In genomic region chr1:170929412-170929834, GRCh38 we compare ENCODE assay signal across 11 cellular contexts. TPM values are rescaled to one million over a fixed set of nuclear protein-coding genes. Genes with fewer than 3 reads are reported as not detected.
DNase-seq lines count a peak whose midpoint lies in the region; ATAC-seq and TF ChIP-seq lines count a peak whose summit lies in the region.
"Had no signal": no experiment of that assay in that cellular context is flagged by ENCODE, and none has a peak within 500 bp of the region (broad histone marks: within the 10 kb centered on the region; RNA-seq: fewer than 3 reads in every experiment).

No MANE protein-coding gene starts in this region.

- TF ChIP-seq CTCF in body of pancreas (IDR thresholded peaks at IDR 0.05) (no peak), tibial nerve (IDR thresholded peaks at IDR 0.05) (no peak), Peyer's patch (IDR thresholded peaks at IDR 0.05) (no peak)

- ATAC-seq in HG03159 (IDR thresholded peaks at IDR 0.05; ENCODE audit: unreplicated experiment), result peak; percentile 23
- ATAC-seq in body of pancreas, result peak; percentile 15
- no peak for ATAC-seq in right cardiac atrium
- ATAC-seq in HG03108 (IDR thresholded peaks at IDR 0.05; ENCODE audit: unreplicated experiment), result no peak
- no peak for ATAC-seq in GM21528 (IDR thresholded peaks at IDR 0.05; ENCODE audit: low FRiP score, unreplicated experiment)

- no peak overlapping the region for H3K4me3 ChIP-seq in body of pancreas
- no peak overlapping the region for H3K4me3 ChIP-seq in right cardiac atrium (ENCODE audit: low read length)
- peak overlapping the region in 1 of 4 donors; percentile 26 for H3K4me3 ChIP-seq in tibial nerve
- no peak overlapping the region for H3K4me3 ChIP-seq in Peyer's patch

- 31% methylated on average over 4 of the region's 4 CpGs for WGBS in body of pancreas, 2 donors
- WGBS in right cardiac atrium, result 36% methylated on average over 4 of the region's 4 CpGs
- 23 to 27% methylated on average over 4 of the region's 4 CpGs for WGBS in tibial nerve, 2 donors

- TF ChIP-seq POLR2A in body of pancreas (IDR thresholded peaks at IDR 0.05) (no peak), tibial nerve (IDR thresholded peaks at IDR 0.05) (no peak), Peyer's patch (IDR thresholded peaks at IDR 0.05) (no peak)

- DNase-seq in body of pancreas, result no peak
- DNase-seq in right cardiac atrium, result no peak
- no peak for DNase-seq in tibial nerve (ENCODE audit: low spot score in 2 of 2)
- no peak for DNase-seq in Peyer's patch
- DNase-seq: stimulated activated CD4-positive, alpha-beta T cell treated with anti-CD3 and anti-CD28 coated beads, Interleukin-1b, Interleukin-23, amount 100 ng/mL, for 48 hours had no signal

- H3K9me3 ChIP-seq in body of pancreas, result no peaks in the 10 kb centered on the region
- no peaks in the 10 kb centered on the region for H3K9me3 ChIP-seq in right cardiac atrium (ENCODE audit: control insufficient read depth, low read length)
- H3K9me3 ChIP-seq in tibial nerve, result no peaks in the 10 kb centered on the region
- no peaks in the 10 kb centered on the region for H3K9me3 ChIP-seq in Peyer's patch

- H3K27me3 ChIP-seq in body of pancreas (no peaks in the 10 kb centered on the region), right cardiac atrium (ENCODE audit: control insufficient read depth, insufficient read depth) (no peaks in the 10 kb centered on the region), tibial nerve (no peaks in the 10 kb centered on the region), Peyer's patch (no peaks in the 10 kb centered on the region)

- no peak for TF ChIP-seq EP300 in tibial nerve (IDR thresholded peaks at IDR 0.05)

- H3K4me1 ChIP-seq in body of pancreas, result no peaks in the 10 kb centered on the region
- H3K4me1 ChIP-seq in right cardiac atrium (ENCODE audit: control insufficient read depth, insufficient read depth, low read length), result peaks cover 3% of the 10 kb centered on the region
- H3K4me1 ChIP-seq in tibial nerve, result peaks cover 0 to 25% (median 0%) of the 10 kb centered on the region in 4 donors
- no peaks in the 10 kb centered on the region for H3K4me1 ChIP-seq in Peyer's patch

- H3K36me3 ChIP-seq in body of pancreas (replicated peaks in 1 of 2; ENCODE audit: insufficient read depth in 1 of 2, low read depth in 2 of 2) (no peaks in the 10 kb centered on the region), tibial nerve (no peaks in the 10 kb centered on the region), Peyer's patch (no peaks in the 10 kb centered on the region)

- intact Hi-C loops in body of pancreas (cut with DNase I), result no loop called here
- intact Hi-C loops in right cardiac atrium (cut with DNase I), result no loop called here

- H3K27ac ChIP-seq in body of pancreas, result no peak overlapping the region
- H3K27ac ChIP-seq in right cardiac atrium (ENCODE audit: low read length), result peak overlapping the region; percentile 52
- H3K27ac ChIP-seq in tibial nerve, result peak overlapping the region in 3 of 4 donors; percentile 29 to 70 (median 63)
- no peak overlapping the region for H3K27ac ChIP-seq in Peyer's patch

RNA-seq across cellular contexts. Expression of gene MROH9, which starts 5.9 kb away (rescaled TPM):
- total RNA-seq in body of pancreas (not detected), right cardiac atrium (under 1 TPM in 1 of 4 donors, not detected in 3; 0.06 TPM), tibial nerve (1 to 10 TPM in 1 of 4 donors, not detected in 3; 3.9 TPM), Peyer's patch (not detected)
- polyA plus RNA-seq in right cardiac atrium, result not detected
- total RNA-seq: activated CD4-positive, alpha-beta T cell treated with anti-CD3 and anti-CD28 coated beads, Interleukin-2, amount 10 ng/mL, durations not matched to agents 24 days and 14 days; activated naive CD4-positive, alpha-beta T cell treated with anti-CD3 and anti-CD28 coated beads, Interleukin-2, amount 50 U/mL, for 72 hours; naive thymus-derived CD8-positive, alpha-beta T cell had no signal
- polyA plus RNA-seq: naive thymus-derived CD8-positive, alpha-beta T cell had no signal

Comparison
In these comparisons a context has a peak if more than half of its experiments do, and no peak if none do; other contexts are left out.
1. ATAC-seq: peak in HG03159 (single experiment) and body of pancreas (single experiment); none in right cardiac atrium (0 of 2), HG03108 (single experiment) and GM21528 (single experiment).
2. H3K27ac ChIP-seq: peak in right cardiac atrium (single experiment) and tibial nerve (3 of 4); none in body of pancreas (0 of 4) and Peyer's patch (0 of 4).